ENCODE assay signal across 23 cellular contexts in genomic region chr15:58539548-58539947, GRCh38.
DNase-seq lines count a peak whose midpoint lies in the region; ATAC-seq and TF ChIP-seq lines count a peak whose summit lies in the region.
"Had no signal": no experiment of that assay in that cellular context is flagged by ENCODE, and none has a peak within 500 bp of the region (broad histone marks: within the 10 kb centered on the region; RNA-seq: fewer than 3 reads in every experiment).

No MANE protein-coding gene starts in this region.

- H3K27me3 Mint-ChIP-seq in CD8-positive, alpha-beta T cell (ENCODE audit: low read depth) = no peaks in the 10 kb centered on the region
- H3K27me3 Mint-ChIP-seq: CD4-positive, alpha-beta T cell had no signal

- no peak for TF ChIP-seq CTCF in CD8-positive, alpha-beta T cell (IDR thresholded peaks at IDR 0.05)

- no peak overlapping the region; the same call in 1 of the 2 replicates for H3K9ac ChIP-seq in BLaER1

- H3K4me2 ChIP-seq in BLaER1 = peak overlapping the region; percentile 6; the same call in 1 of the 2 replicates

- CTCF ChIA-PET in CD8-positive, alpha-beta T cell (lab: Charles Lee) = no interaction called here

- no peaks in the 10 kb centered on the region for H3K4me1 Mint-ChIP-seq in CD8-positive, alpha-beta T cell (ENCODE audit: low read depth)
- peaks cover 12% of the 10 kb centered on the region for H3K4me1 Mint-ChIP-seq in stimulated activated effector memory CD8-positive, alpha-beta T cell treated with anti-CD3 and anti-CD28 coated beads, Interleukin-12 subunit alpha, Interleukin-12 subunit beta, amount 100 ng/mL, for 72 hours

- POLR2A ChIA-PET in CD8-positive, alpha-beta T cell (lab: Charles Lee) = no interaction called here

- no peak overlapping the region for H3K4me3 Mint-ChIP-seq in CD8-positive, alpha-beta T cell
- H3K4me3 Mint-ChIP-seq in stimulated activated effector memory CD8-positive, alpha-beta T cell treated with anti-CD3 and anti-CD28 coated beads, Interleukin-12 subunit alpha, Interleukin-12 subunit beta, amount 100 ng/mL, for 72 hours = no peak overlapping the region
- H3K4me3 Mint-ChIP-seq: CD4-positive, alpha-beta T cell; H9; HFFc6 had no signal

- peaks cover 17% of the 10 kb centered on the region for H3K9me3 ChIP-seq in BLaER1
- H3K9me3 ChIP-seq in CD8-positive, alpha-beta T cell (ENCODE audit: low read length) = no peaks in the 10 kb centered on the region
- H3K9me3 ChIP-seq: BE2C had no signal

- no peaks in the 10 kb centered on the region for H3K9me3 Mint-ChIP-seq in CD8-positive, alpha-beta T cell
- no peaks in the 10 kb centered on the region for H3K9me3 Mint-ChIP-seq in stimulated activated effector memory CD8-positive, alpha-beta T cell treated with anti-CD3 and anti-CD28 coated beads, Interleukin-12 subunit alpha, Interleukin-12 subunit beta, amount 100 ng/mL, for 72 hours
- H3K9me3 Mint-ChIP-seq: CD4-positive, alpha-beta T cell; H9; HFFc6 had no signal

- peaks cover 13% of the 10 kb centered on the region; the same call in 1 of the 2 replicates for H3K4me1 ChIP-seq in BLaER1
- peaks cover under 1% of the 10 kb centered on the region for H3K4me1 ChIP-seq in CD8-positive, alpha-beta T cell (ENCODE audit: insufficient read depth, low read length)
- H3K4me1 ChIP-seq: BE2C had no signal

- H3K27me3 ChIP-seq in BLaER1 = no peaks in the 10 kb centered on the region
- H3K27me3 ChIP-seq in CD8-positive, alpha-beta T cell (ENCODE audit: insufficient read depth, low read length) = no peaks in the 10 kb centered on the region
- H3K27me3 ChIP-seq: BE2C had no signal

- intact Hi-C loops in CD8-positive, alpha-beta T cell (cut with DNase I, micrococcal nuclease) = no loop called here

- ATAC-seq in CD8-positive, alpha-beta T cell = no peak
- ATAC-seq in left lobe of liver (no peak), HG03045 (IDR thresholded peaks at IDR 0.05; ENCODE audit: unreplicated experiment) (no peak)
- no peak for ATAC-seq in stimulated activated effector memory CD8-positive, alpha-beta T cell treated with anti-CD3 and anti-CD28 coated beads, Interleukin-12 subunit alpha, Interleukin-12 subunit beta, amount 100 ng/mL, for 72 hours
- ATAC-seq: GM12878 had no signal

- H3K27ac Mint-ChIP-seq in CD8-positive, alpha-beta T cell = peak overlapping the region; percentile 1
- peak overlapping the region; percentile 56 for H3K27ac Mint-ChIP-seq in stimulated activated effector memory CD8-positive, alpha-beta T cell treated with anti-CD3 and anti-CD28 coated beads, Interleukin-12 subunit alpha, Interleukin-12 subunit beta, amount 100 ng/mL, for 72 hours
- H3K27ac Mint-ChIP-seq: CD4-positive, alpha-beta T cell; HFFc6 had no signal

- no peak for DNase-seq in CD8-positive, alpha-beta T cell
- DNase-seq in left lobe of liver (ENCODE audit: low spot score) = peak; percentile 27
- DNase-seq in stimulated activated effector memory CD8-positive, alpha-beta T cell treated with anti-CD3 and anti-CD28 coated beads, Interleukin-12 subunit alpha, Interleukin-12 subunit beta, amount 100 ng/mL, for 72 hours (ENCODE audit: low spot score in 2 of 2) = no peak
- no peak for DNase-seq in H4 (ENCODE audit: low spot score)
- DNase-seq in NCI-H345 (lab: John Stamatoyannopoulos, UW) = no peak
- DNase-seq: BE2C; CD4-positive, alpha-beta T cell; DND-41; H9; HFFc6; KBM-7; MM.1S; NCI-H1048; NCI-H146; NCI-H2029; NCI-H2171; NCI-H69; SHP77 treated with DMSO at 0.1 percent for 48 hours had no signal

- H3K4me3 ChIP-seq in BLaER1 = no peak overlapping the region
- H3K4me3 ChIP-seq in CD8-positive, alpha-beta T cell (ENCODE audit: low read depth, low read length) = no peak overlapping the region
- H3K4me3 ChIP-seq: GM12878, SK-N-MC had no signal

- H4K20me1 ChIP-seq in BLaER1 = no peaks in the 10 kb centered on the region

- H3K36me3 ChIP-seq in BLaER1 = peaks cover 17% of the 10 kb centered on the region; the same call in 1 of the 2 replicates
- no peaks in the 10 kb centered on the region for H3K36me3 ChIP-seq in CD8-positive, alpha-beta T cell (ENCODE audit: insufficient read depth, low read length)
- H3K36me3 ChIP-seq: BE2C had no signal

- no peaks in the 10 kb centered on the region for H3K36me3 Mint-ChIP-seq in CD8-positive, alpha-beta T cell
- no peaks in the 10 kb centered on the region for H3K36me3 Mint-ChIP-seq in stimulated activated effector memory CD8-positive, alpha-beta T cell treated with anti-CD3 and anti-CD28 coated beads, Interleukin-12 subunit alpha, Interleukin-12 subunit beta, amount 100 ng/mL, for 72 hours

- no peak overlapping the region for H3K27ac ChIP-seq in BLaER1
- no peak overlapping the region for H3K27ac ChIP-seq in CD8-positive, alpha-beta T cell (ENCODE audit: low read depth, low read length)
- H3K27ac ChIP-seq: RWPE1, SK-N-MC had no signal
